1 cellular context compared by ENCODE assay signal in the genomic region with DNA sequence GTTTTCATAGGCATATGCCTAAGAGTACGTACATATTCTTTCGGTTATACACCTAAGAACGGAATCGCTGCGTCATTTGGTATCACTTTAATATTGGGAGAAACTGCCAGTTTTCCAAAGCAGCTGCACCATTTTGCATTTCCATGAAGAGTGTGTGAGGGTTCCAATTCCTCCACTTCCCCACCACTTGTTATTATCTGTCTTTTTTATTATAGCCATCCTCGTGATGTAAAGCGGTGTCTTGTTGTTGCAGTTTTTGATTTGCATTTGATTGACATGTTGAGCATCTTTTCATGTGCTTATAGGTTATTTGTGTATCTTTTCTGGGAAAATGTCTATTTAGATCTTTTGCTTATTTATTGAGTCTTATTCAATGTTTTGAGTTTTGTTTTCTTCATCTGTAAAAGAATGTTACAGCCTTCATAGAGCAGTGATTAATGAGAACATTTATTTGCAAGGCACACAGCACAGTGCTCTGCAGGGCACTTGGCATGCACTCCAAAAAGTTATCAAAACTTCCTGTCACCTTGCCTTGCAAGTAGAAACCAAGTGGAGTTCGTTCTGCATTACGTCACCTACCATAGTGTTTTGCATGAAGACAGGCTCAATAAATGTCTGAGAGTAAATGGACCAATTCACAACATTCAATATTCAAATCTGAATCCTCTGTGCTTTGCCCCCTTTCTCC.
TF ChIP-seq lines count a peak whose summit lies in the region.

No MANE protein-coding gene starts in this region.

TF ChIP-seq in Ishikawa, 13 proteins besides CTCF, POLR2A, EP300 and RAD21 (continued from another document):
- TF ChIP-seq CEBPB (IDR thresholded peaks at IDR 0.05), result peak; percentile 63
